Comparison of ENCODE assay signal across 8 cellular contexts in genomic region chr5:140565024-140565779, GRCh38. TPM values are rescaled to one million over a fixed set of nuclear protein-coding genes. Genes with fewer than 3 reads are reported as not detected.
A peak's percentile ranks its signal among the peaks of the same experiment; 100 is the strongest.
DNase-seq lines count a peak whose midpoint lies in the region; ATAC-seq lines count a peak whose summit lies in the region.

No MANE protein-coding gene starts in this region.

- H3K9me3 Mint-ChIP-seq in activated CD4-positive, alpha-beta memory T cell treated with anti-CD3 and anti-CD28 coated beads, Interleukin-2, amount 10 ng/mL, durations not matched to agents 7 days and 5 days: no peaks in the 10 kb centered on the region
- no peaks in the 10 kb centered on the region for H3K9me3 Mint-ChIP-seq in stimulated activated naive CD8-positive, alpha-beta T cell treated with anti-CD3 and anti-CD28 coated beads, Interleukin-15, Interleukin-2, amounts not matched to agents 100 ng/mL and 50 ng/mL, for 24 hours

- POLR2A ChIA-PET in activated CD4-positive, alpha-beta memory T cell treated with anti-CD3 and anti-CD28 coated beads, Interleukin-2, amount 10 ng/mL, durations not matched to agents 7 days and 5 days (lab: Charles Lee): interaction anchor here (0.7 to 10.7 kb wide), 14 partner anchors 8 to 219 kb away, joined by 3 to 101 read pairs (median 4); partner anchors contain the start of genes ANKHD1, CD14, EIF4EBP3 and HBEGF

- DNase-seq in ACHN (peak; percentile 16), NCI-H510A treated with DMSO at 0.1 percent for 48 hours (lab: John Stamatoyannopoulos, UW) (no peak)
- no peak for DNase-seq in activated CD4-positive, alpha-beta memory T cell treated with anti-CD3 and anti-CD28 coated beads, Interleukin-2, amount 10 ng/mL, durations not matched to agents 7 days and 5 days
- no peak for DNase-seq in activated CD4-positive, CD25-positive, alpha-beta regulatory T cell treated with anti-CD3 and anti-CD28 coated beads, Interleukin-2, amount 50 U/mL, for 72 hours

- CTCF ChIA-PET in activated CD4-positive, alpha-beta memory T cell treated with anti-CD3 and anti-CD28 coated beads, Interleukin-2, amount 10 ng/mL, durations not matched to agents 7 days and 5 days (lab: Charles Lee): interaction anchor here (0.6 to 1.5 kb wide), 8 partner anchors 14 to 284 kb away, joined by 3 to 7 read pairs (median 4); partner anchors contain the start of genes CD14 and EIF4EBP3

- in situ Hi-C loops in ACHN (cut with HindIII; ENCODE audit: low pct_ligation_motif_present, low pct_unique_long_range_greater_than_20kb, low sequenced_read_pairs): no loop called here

- H3K9me3 ChIP-seq in iPS-18a (ENCODE audit: control insufficient read depth, low read depth, low read length): no peaks in the 10 kb centered on the region

- H3K27ac ChIP-seq in iPS-18a (ENCODE audit: low read length): peak overlapping the region; percentile 55

- peaks cover 5% of the 10 kb centered on the region for H3K4me1 ChIP-seq in iPS-18a (ENCODE audit: control insufficient read depth, low read depth, low read length)

- H3K36me3 Mint-ChIP-seq in activated CD4-positive, alpha-beta memory T cell treated with anti-CD3 and anti-CD28 coated beads, Interleukin-2, amount 10 ng/mL, durations not matched to agents 7 days and 5 days (ENCODE audit: low read depth): peaks cover 40% of the 10 kb centered on the region
- peaks cover 43% of the 10 kb centered on the region for H3K36me3 Mint-ChIP-seq in stimulated activated naive CD8-positive, alpha-beta T cell treated with anti-CD3 and anti-CD28 coated beads, Interleukin-15, Interleukin-2, amounts not matched to agents 100 ng/mL and 50 ng/mL, for 24 hours (ENCODE audit: low read depth)

- H3K36me3 ChIP-seq in iPS-18a (ENCODE audit: control insufficient read depth, low read depth, low read length): peaks cover 18% of the 10 kb centered on the region

- peak overlapping the region; percentile 89 for H3K27ac Mint-ChIP-seq in activated CD4-positive, alpha-beta memory T cell treated with anti-CD3 and anti-CD28 coated beads, Interleukin-2, amount 10 ng/mL, durations not matched to agents 7 days and 5 days
- H3K27ac Mint-ChIP-seq in stimulated activated naive CD8-positive, alpha-beta T cell treated with anti-CD3 and anti-CD28 coated beads, Interleukin-15, Interleukin-2, amounts not matched to agents 100 ng/mL and 50 ng/mL, for 24 hours: peak overlapping the region; percentile 97

- no peaks in the 10 kb centered on the region for H3K27me3 ChIP-seq in iPS-18a (ENCODE audit: control insufficient read depth, insufficient read depth, low read length)

- peak overlapping the region; percentile 83 for H3K9ac ChIP-seq in iPS-18a (ENCODE audit: low read length)

- H3K4me1 Mint-ChIP-seq in activated CD4-positive, alpha-beta memory T cell treated with anti-CD3 and anti-CD28 coated beads, Interleukin-2, amount 10 ng/mL, durations not matched to agents 7 days and 5 days: peaks cover 74% of the 10 kb centered on the region
- H3K4me1 Mint-ChIP-seq in stimulated activated naive CD8-positive, alpha-beta T cell treated with anti-CD3 and anti-CD28 coated beads, Interleukin-15, Interleukin-2, amounts not matched to agents 100 ng/mL and 50 ng/mL, for 24 hours (ENCODE audit: low read depth): peaks cover 60% of the 10 kb centered on the region

- H3K27me3 Mint-ChIP-seq in activated CD4-positive, alpha-beta memory T cell treated with anti-CD3 and anti-CD28 coated beads, Interleukin-2, amount 10 ng/mL, durations not matched to agents 7 days and 5 days: no peaks in the 10 kb centered on the region
- H3K27me3 Mint-ChIP-seq in stimulated activated naive CD8-positive, alpha-beta T cell treated with anti-CD3 and anti-CD28 coated beads, Interleukin-15, Interleukin-2, amounts not matched to agents 100 ng/mL and 50 ng/mL, for 24 hours: no peaks in the 10 kb centered on the region

- peak overlapping the region; percentile 90 for H3K4me3 ChIP-seq in iPS-18a (ENCODE audit: low read length)

- ATAC-seq in GM21825 (IDR thresholded peaks at IDR 0.05; ENCODE audit: unreplicated experiment): peak; percentile 0
- no peak for ATAC-seq in GM18519 (IDR thresholded peaks at IDR 0.05; ENCODE audit: low FRiP score, unreplicated experiment)

- H3K4me3 Mint-ChIP-seq in activated CD4-positive, alpha-beta memory T cell treated with anti-CD3 and anti-CD28 coated beads, Interleukin-2, amount 10 ng/mL, durations not matched to agents 7 days and 5 days: peak overlapping the region; percentile 93
- peak overlapping the region; percentile 99 for H3K4me3 Mint-ChIP-seq in stimulated activated naive CD8-positive, alpha-beta T cell treated with anti-CD3 and anti-CD28 coated beads, Interleukin-15, Interleukin-2, amounts not matched to agents 100 ng/mL and 50 ng/mL, for 24 hours

RNA-seq across cellular contexts. Expression of gene SLC35A4, which starts 0.6 kb away (rescaled TPM):
- total RNA-seq in activated CD4-positive, alpha-beta memory T cell treated with anti-CD3 and anti-CD28 coated beads, Interleukin-2, amount 10 ng/mL, durations not matched to agents 7 days and 5 days: 10 to 100 TPM; 78.9 to 82.1 TPM

RNA-seq across cellular contexts. Expression of gene APBB3, which starts 0.8 kb away (rescaled TPM):
- total RNA-seq in activated CD4-positive, alpha-beta memory T cell treated with anti-CD3 and anti-CD28 coated beads, Interleukin-2, amount 10 ng/mL, durations not matched to agents 7 days and 5 days: 10 to 100 TPM; 23.7 to 27.5 TPM

RNA-seq across cellular contexts. Expression of gene SRA1, which starts 7.9 kb away (rescaled TPM):
- total RNA-seq in activated CD4-positive, alpha-beta memory T cell treated with anti-CD3 and anti-CD28 coated beads, Interleukin-2, amount 10 ng/mL, durations not matched to agents 7 days and 5 days: 10 to 100 TPM; 37.4 to 38.3 TPM

RNA-seq across cellular contexts. Expression of gene EIF4EBP3, which starts 17.7 kb away (rescaled TPM):
- 10 to 100 TPM in 1 of 2 experiments, 1 to 10 TPM in 1; 8.0 to 11.6 TPM for total RNA-seq in activated CD4-positive, alpha-beta memory T cell treated with anti-CD3 and anti-CD28 coated beads, Interleukin-2, amount 10 ng/mL, durations not matched to agents 7 days and 5 days
